1 cellular context compared by ENCODE assay signal in genomic region chr21:20443558-20444155, GRCh38.
TF ChIP-seq lines count a peak whose summit lies in the region.

No MANE protein-coding gene starts in this region.

TF ChIP-seq in SK-N-SH treated with all-trans-retinoic acid at 6 μM for 48 hours, 23 proteins besides CTCF, POLR2A, EP300 and RAD21 (continued from another document):
- TF ChIP-seq CREB5 (CRISPR knock-in tag; IDR thresholded peaks at IDR 0.05; ENCODE audit: low read depth) (no peak), GLIS3 (CRISPR knock-in tag; IDR thresholded peaks at IDR 0.05) (no peak), POU6F1 (CRISPR knock-in tag; IDR thresholded peaks at IDR 0.05; ENCODE audit: borderline replicate concordance, low read depth) (no peak), ZC3H10 (CRISPR knock-in tag; IDR thresholded peaks at IDR 0.05) (no peak), ISL1 (CRISPR knock-in tag; IDR thresholded peaks at IDR 0.05) (no peak), PPARA (CRISPR knock-in tag; IDR thresholded peaks at IDR 0.05; ENCODE audit: borderline replicate concordance) (no peak)
